Comparison of ENCODE assay signal across 11 cellular contexts in genomic region chr11:114132944-114133394, GRCh38.
A peak's percentile ranks its signal among the peaks of the same experiment; 100 is the strongest.
DNase-seq lines count a peak whose midpoint lies in the region; ATAC-seq and TF ChIP-seq lines count a peak whose summit lies in the region.
"Had no signal": no experiment of that assay in that cellular context is flagged by ENCODE, and none has a peak within 500 bp of the region (broad histone marks: within the 10 kb centered on the region; RNA-seq: fewer than 3 reads in every experiment).

No MANE protein-coding gene starts in this region.

- H3K4me3 ChIP-seq in mucosa of rectum (ENCODE audit: low read length in 2 of 2) (no peak overlapping the region), urinary bladder (ENCODE audit: low read depth, low read length) (no peak overlapping the region), BE2C (ENCODE audit: low read depth, low read length) (no peak overlapping the region)
- H3K4me3 ChIP-seq: A549, body of pancreas had no signal

- no peaks in the 10 kb centered on the region for H3K9me3 ChIP-seq in mucosa of rectum (ENCODE audit: control insufficient read depth in 2 of 2, low read length in 2 of 2)
- no peaks in the 10 kb centered on the region for H3K9me3 ChIP-seq in BE2C
- H3K9me3 ChIP-seq: A549, body of pancreas had no signal

- peak overlapping the region in 1 of 2 donors; percentile 13 for H3K9ac ChIP-seq in mucosa of rectum (ENCODE audit: low read depth in 1 of 2, low read length in 2 of 2)

- no peaks in the 10 kb centered on the region for H3K36me3 ChIP-seq in mucosa of rectum (ENCODE audit: control insufficient read depth in 2 of 2, insufficient read depth in 2 of 2, low read length in 2 of 2)
- H3K36me3 ChIP-seq in urinary bladder (ENCODE audit: insufficient read depth) = no peaks in the 10 kb centered on the region
- no peaks in the 10 kb centered on the region for H3K36me3 ChIP-seq in BE2C

- peaks cover 26 to 57% of the 10 kb centered on the region in 2 donors for H3K4me1 ChIP-seq in mucosa of rectum (ENCODE audit: control insufficient read depth in 2 of 2, insufficient read depth in 2 of 2, low read length in 2 of 2)
- peaks cover 2% of the 10 kb centered on the region for H3K4me1 ChIP-seq in urinary bladder (ENCODE audit: insufficient read depth)
- H3K4me1 ChIP-seq in BE2C = no peaks in the 10 kb centered on the region
- H3K4me1 ChIP-seq: A549 had no signal

- DNase-seq in Right ventricle myocardium inferior (ENCODE audit: missing footprints) (peak; percentile 65), cardiac septum (ENCODE audit: low spot score) (no peak), epidermal melanocyte (ENCODE audit: insufficient read length, low spot score) (peak; percentile 45), BE2C (no peak)
- DNase-seq: retina had no signal

- ATAC-seq in Right ventricle myocardium inferior (no peak), GM19328 (IDR thresholded peaks at IDR 0.05; ENCODE audit: unreplicated experiment) (no peak), HG03439 (IDR thresholded peaks at IDR 0.05; ENCODE audit: unreplicated experiment) (no peak)
- ATAC-seq: A549, body of pancreas had no signal

- no peak for TF ChIP-seq CTCF in BE2C (IDR thresholded peaks at IDR 0.05; ENCODE audit: low read depth, low read length)

- no peaks in the 10 kb centered on the region for H3K27me3 ChIP-seq in mucosa of rectum (ENCODE audit: control insufficient read depth in 2 of 2, insufficient read depth in 2 of 2, low read length in 2 of 2)
- H3K27me3 ChIP-seq in BE2C = peaks cover 4% of the 10 kb centered on the region; the same call in 1 of the 2 replicates
- H3K27me3 ChIP-seq: body of pancreas had no signal

- 53% methylated on average over 6 of the region's 6 CpGs for WGBS in urinary bladder

- H3K27ac ChIP-seq in mucosa of rectum (ENCODE audit: low read depth in 2 of 2, low read length in 2 of 2) (peak overlapping the region; percentile 12 to 60), urinary bladder (ENCODE audit: low read depth) (peak overlapping the region; percentile 41)
- H3K27ac ChIP-seq: A549 had no signal

- intact Hi-C loops in Right ventricle myocardium inferior (cut with DNase I) (no loop called here), cardiac septum (cut with DNase I) (loop anchor here (2.0 kb wide), 1 partner anchor 30 kb away; no protein-coding TSS in a partner anchor)

Comparison
In these comparisons a context has a peak if more than half of its experiments do, and no peak if none do; other contexts are left out.
1. DNase-seq: peak in Right ventricle myocardium inferior (single experiment) and epidermal melanocyte (single experiment); none in cardiac septum (single experiment) and BE2C (single experiment).